In the genomic region with DNA sequence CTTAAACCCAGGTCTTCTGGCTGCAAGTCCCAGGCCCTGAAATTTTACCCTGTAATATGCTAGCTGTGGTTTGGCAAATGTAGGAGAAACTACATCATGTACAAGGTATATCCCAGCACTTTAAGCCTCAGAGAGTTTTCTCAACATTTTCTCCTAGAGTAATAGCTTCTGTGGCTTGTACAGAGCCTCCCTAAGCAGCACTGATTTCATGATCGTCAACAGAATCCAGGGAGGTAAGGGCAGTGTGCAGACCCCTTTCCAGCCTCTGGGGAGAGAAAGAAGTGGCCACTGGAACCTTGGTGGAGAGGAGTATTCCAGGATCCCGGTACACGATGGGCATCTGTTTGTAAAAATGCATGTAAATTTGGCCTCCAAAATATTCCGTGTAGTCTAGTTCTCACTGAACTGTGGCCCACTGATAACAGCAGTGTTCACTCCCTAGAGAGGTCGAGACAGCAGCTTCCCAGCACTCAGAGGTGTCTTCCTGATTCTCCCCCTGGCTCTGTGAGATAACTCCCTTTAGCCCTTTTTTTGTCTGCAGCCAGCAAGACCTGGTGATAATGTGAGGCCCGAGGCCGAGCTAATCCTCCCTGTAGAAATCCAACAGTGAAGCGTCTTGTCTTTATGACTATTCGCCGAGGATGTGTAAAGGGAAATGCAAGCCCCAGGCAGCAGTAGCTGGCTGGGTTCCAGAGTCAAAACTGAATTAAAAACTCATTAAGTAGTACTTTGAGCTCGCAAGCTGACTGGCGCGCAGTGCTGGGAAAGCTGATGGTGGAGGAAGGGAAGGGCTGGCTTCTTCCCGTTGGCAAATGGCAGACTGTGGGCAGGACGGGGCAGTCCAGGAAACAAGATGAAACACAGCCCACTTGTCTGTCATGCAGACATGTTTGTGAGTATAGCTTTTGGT, we compare ENCODE assay signal across 8 cellular contexts.
DNase-seq lines count a peak whose midpoint lies in the region; ATAC-seq and TF ChIP-seq lines count a peak whose summit lies in the region.

No MANE protein-coding gene starts in this region.

- peaks cover 15% of the 10 kb centered on the region for H3K4me1 Mint-ChIP-seq in nephron progenitor cell

- peak; percentile 83 for DNase-seq in DMS79 (lab: John Stamatoyannopoulos, UW)
- peak; percentile 89 for DNase-seq in NCI-H82 (lab: John Stamatoyannopoulos, UW)
- peak; percentile 97 for DNase-seq in epithelial cell of esophagus (ENCODE audit: low read depth)
- DNase-seq in nephron progenitor cell: no peak
- no peak for DNase-seq in HCEC 1CT
- no peak for DNase-seq in HK-2 (ENCODE audit: unreplicated experiment)
- DNase-seq in activated effector memory CD4-positive, alpha-beta T cell treated with anti-CD3 and anti-CD28 coated beads, Interleukin-2, amount 50 U/mL, for 16 hours: no peak

- H3K4me3 ChIP-seq in epithelial cell of esophagus (ENCODE audit: low read length): no peak overlapping the region

- no peak overlapping the region for H3K4me3 Mint-ChIP-seq in nephron progenitor cell

- H3K36me3 Mint-ChIP-seq in nephron progenitor cell (ENCODE audit: low read depth): peaks cover 13% of the 10 kb centered on the region

- TF ChIP-seq CTCF in epithelial cell of esophagus (IDR thresholded peaks at IDR 0.05; ENCODE audit: insufficient read depth, low read depth, low read length, missing control alignments) (no peak), nephron progenitor cell (IDR thresholded peaks at IDR 0.05) (no peak)

- no peaks in the 10 kb centered on the region for H3K9me3 Mint-ChIP-seq in nephron progenitor cell

- peak overlapping the region; percentile 81 for H3K27ac Mint-ChIP-seq in nephron progenitor cell

- ATAC-seq in GM21390 (IDR thresholded peaks at IDR 0.05; ENCODE audit: unreplicated experiment): no peak

- H3K27me3 Mint-ChIP-seq in nephron progenitor cell (ENCODE audit: low read depth, poor library complexity): no peaks in the 10 kb centered on the region

Comparison
In these comparisons a context has a peak if more than half of its experiments do, and no peak if none do; other contexts are left out.
1. DNase-seq: peak in DMS79 (single experiment), NCI-H82 (single experiment) and epithelial cell of esophagus (single experiment); none in nephron progenitor cell (single experiment), HCEC 1CT (single experiment), HK-2 (single experiment) and activated effector memory CD4-positive, alpha-beta T cell treated with anti-CD3 and anti-CD28 coated beads, Interleukin-2, amount 50 U/mL, for 16 hours (single experiment).